1 cellular context compared by ENCODE assay signal in the genomic region with DNA sequence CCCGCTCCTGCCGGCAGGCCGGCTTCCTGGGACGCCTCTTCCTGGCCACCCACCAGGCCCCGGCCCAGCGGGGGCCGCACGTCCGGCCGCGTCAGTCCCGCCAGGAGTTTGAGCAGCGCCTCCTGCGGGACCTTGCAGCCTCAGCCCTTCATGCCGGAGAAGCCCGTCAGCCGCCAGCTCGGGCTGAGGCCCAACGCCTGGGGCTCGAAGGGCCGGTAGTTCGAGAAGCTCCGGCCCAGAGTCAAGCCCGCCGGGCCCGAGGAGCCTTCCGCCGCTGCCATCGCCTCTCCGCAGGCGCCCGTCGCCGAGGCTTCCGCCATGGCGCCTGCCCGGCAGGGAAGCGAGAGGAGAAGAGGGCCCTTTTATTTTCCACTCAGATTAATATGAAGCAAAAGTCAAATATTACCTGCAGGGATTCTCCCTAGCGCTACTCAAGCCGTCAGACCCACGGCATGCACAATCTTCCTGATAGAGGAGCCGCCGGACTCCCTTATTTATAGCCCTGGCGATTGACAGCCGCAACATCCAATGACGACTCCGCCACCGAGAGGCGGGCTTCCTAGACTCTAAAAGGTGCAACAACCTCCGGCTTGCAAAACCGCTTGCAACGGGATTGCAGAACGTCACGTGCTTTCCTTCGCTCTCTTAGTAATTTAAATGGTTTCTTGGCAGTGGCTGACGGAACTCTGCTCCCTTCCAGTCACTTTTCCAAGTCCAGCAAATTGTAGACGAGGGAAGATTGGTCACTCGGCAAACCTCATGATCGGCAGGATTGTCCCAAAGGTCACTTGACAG.
TF ChIP-seq lines count a peak whose summit lies in the region.

A gene with protein sequence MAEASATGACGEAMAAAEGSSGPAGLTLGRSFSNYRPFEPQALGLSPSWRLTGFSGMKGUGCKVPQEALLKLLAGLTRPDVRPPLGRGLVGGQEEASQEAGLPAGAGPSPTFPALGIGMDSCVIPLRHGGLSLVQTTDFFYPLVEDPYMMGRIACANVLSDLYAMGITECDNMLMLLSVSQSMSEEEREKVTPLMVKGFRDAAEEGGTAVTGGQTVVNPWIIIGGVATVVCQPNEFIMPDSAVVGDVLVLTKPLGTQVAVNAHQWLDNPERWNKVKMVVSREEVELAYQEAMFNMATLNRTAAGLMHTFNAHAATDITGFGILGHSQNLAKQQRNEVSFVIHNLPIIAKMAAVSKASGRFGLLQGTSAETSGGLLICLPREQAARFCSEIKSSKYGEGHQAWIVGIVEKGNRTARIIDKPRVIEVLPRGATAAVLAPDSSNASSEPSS (minus strand): TSS at position 467 of the 795 bp plus-strand sequence. CDS start 147 bp downstream, at position 320.

TF ChIP-seq in HepG2, 621 proteins besides CTCF, POLR2A, EP300 and RAD21 (continued from another document and continues in another):
- TF ChIP-seq, protein P1, sequence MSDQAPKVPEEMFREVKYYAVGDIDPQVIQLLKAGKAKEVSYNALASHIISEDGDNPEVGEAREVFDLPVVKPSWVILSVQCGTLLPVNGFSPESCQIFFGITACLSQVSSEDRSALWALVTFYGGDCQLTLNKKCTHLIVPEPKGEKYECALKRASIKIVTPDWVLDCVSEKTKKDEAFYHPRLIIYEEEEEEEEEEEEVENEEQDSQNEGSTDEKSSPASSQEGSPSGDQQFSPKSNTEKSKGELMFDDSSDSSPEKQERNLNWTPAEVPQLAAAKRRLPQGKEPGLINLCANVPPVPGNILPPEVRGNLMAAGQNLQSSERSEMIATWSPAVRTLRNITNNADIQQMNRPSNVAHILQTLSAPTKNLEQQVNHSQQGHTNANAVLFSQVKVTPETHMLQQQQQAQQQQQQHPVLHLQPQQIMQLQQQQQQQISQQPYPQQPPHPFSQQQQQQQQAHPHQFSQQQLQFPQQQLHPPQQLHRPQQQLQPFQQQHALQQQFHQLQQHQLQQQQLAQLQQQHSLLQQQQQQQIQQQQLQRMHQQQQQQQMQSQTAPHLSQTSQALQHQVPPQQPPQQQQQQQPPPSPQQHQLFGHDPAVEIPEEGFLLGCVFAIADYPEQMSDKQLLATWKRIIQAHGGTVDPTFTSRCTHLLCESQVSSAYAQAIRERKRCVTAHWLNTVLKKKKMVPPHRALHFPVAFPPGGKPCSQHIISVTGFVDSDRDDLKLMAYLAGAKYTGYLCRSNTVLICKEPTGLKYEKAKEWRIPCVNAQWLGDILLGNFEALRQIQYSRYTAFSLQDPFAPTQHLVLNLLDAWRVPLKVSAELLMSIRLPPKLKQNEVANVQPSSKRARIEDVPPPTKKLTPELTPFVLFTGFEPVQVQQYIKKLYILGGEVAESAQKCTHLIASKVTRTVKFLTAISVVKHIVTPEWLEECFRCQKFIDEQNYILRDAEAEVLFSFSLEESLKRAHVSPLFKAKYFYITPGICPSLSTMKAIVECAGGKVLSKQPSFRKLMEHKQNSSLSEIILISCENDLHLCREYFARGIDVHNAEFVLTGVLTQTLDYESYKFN (CRISPR knock-in tag; conservative IDR thresholded peaks at IDR 0.05) = peak; percentile 68
- no peak; the same call in 1 of the 2 replicates for TF ChIP-seq ZNF772 (CRISPR knock-in tag; IDR thresholded peaks at IDR 0.05)
- peak; percentile 44; the same call in 1 of the 2 replicates for TF ChIP-seq ZNF891 (CRISPR knock-in tag; IDR thresholded peaks at IDR 0.05)
- no peak for TF ChIP-seq RBM22 (optimal IDR thresholded peaks at IDR 0.05; ENCODE audit: low read length)
- TF ChIP-seq, protein P2, sequence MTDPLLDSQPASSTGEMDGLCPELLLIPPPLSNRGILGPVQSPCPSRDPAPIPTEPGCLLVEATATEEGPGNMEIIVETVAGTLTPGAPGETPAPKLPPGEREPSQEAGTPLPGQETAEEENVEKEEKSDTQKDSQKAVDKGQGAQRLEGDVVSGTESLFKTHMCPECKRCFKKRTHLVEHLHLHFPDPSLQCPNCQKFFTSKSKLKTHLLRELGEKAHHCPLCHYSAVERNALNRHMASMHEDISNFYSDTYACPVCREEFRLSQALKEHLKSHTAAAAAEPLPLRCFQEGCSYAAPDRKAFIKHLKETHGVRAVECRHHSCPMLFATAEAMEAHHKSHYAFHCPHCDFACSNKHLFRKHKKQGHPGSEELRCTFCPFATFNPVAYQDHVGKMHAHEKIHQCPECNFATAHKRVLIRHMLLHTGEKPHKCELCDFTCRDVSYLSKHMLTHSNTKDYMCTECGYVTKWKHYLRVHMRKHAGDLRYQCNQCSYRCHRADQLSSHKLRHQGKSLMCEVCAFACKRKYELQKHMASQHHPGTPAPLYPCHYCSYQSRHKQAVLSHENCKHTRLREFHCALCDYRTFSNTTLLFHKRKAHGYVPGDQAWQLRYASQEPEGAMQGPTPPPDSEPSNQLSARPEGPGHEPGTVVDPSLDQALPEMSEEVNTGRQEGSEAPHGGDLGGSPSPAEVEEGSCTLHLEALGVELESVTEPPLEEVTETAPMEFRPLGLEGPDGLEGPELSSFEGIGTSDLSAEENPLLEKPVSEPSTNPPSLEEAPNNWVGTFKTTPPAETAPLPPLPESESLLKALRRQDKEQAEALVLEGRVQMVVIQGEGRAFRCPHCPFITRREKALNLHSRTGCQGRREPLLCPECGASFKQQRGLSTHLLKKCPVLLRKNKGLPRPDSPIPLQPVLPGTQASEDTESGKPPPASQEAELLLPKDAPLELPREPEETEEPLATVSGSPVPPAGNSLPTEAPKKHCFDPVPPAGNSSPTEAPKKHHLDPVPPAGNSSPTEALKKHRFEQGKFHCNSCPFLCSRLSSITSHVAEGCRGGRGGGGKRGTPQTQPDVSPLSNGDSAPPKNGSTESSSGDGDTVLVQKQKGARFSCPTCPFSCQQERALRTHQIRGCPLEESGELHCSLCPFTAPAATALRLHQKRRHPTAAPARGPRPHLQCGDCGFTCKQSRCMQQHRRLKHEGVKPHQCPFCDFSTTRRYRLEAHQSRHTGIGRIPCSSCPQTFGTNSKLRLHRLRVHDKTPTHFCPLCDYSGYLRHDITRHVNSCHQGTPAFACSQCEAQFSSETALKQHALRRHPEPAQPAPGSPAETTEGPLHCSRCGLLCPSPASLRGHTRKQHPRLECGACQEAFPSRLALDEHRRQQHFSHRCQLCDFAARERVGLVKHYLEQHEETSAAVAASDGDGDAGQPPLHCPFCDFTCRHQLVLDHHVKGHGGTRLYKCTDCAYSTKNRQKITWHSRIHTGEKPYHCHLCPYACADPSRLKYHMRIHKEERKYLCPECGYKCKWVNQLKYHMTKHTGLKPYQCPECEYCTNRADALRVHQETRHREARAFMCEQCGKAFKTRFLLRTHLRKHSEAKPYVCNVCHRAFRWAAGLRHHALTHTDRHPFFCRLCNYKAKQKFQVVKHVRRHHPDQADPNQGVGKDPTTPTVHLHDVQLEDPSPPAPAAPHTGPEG (CRISPR knock-in tag; IDR thresholded peaks at IDR 0.05) = no peak
- peak; percentile 60 for TF ChIP-seq PITX1 (CRISPR knock-in tag; IDR thresholded peaks at IDR 0.05)
- no peak; the same call in 1 of the 2 replicates for TF ChIP-seq ZNF572 (CRISPR knock-in tag; IDR thresholded peaks at IDR 0.05)
- peak; percentile 97 for TF ChIP-seq BHLHE40 (IDR thresholded peaks at IDR 0.05; ENCODE audit: low read length)
- no peak for TF ChIP-seq ZNF564 (CRISPR knock-in tag; IDR thresholded peaks at IDR 0.05)
- no peak for TF ChIP-seq ARNT (IDR thresholded peaks at IDR 0.05)
- no peak for TF ChIP-seq AKAP8 (CRISPR knock-in tag; IDR thresholded peaks at IDR 0.05)
- TF ChIP-seq RCOR2 (CRISPR knock-in tag; IDR thresholded peaks at IDR 0.05) = 0 out of 2 replicates have a peak, but pooled peaks have one; percentile 35
- peak; percentile 81; the same call in 1 of the 2 replicates for TF ChIP-seq NR1H2 (CRISPR knock-in tag; IDR thresholded peaks at IDR 0.05; ENCODE audit: borderline replicate concordance, low read depth)
- TF ChIP-seq ZNF484 (CRISPR knock-in tag; IDR thresholded peaks at IDR 0.05; ENCODE audit: borderline replicate concordance, low read depth) = no peak
- TF ChIP-seq, protein P3, sequence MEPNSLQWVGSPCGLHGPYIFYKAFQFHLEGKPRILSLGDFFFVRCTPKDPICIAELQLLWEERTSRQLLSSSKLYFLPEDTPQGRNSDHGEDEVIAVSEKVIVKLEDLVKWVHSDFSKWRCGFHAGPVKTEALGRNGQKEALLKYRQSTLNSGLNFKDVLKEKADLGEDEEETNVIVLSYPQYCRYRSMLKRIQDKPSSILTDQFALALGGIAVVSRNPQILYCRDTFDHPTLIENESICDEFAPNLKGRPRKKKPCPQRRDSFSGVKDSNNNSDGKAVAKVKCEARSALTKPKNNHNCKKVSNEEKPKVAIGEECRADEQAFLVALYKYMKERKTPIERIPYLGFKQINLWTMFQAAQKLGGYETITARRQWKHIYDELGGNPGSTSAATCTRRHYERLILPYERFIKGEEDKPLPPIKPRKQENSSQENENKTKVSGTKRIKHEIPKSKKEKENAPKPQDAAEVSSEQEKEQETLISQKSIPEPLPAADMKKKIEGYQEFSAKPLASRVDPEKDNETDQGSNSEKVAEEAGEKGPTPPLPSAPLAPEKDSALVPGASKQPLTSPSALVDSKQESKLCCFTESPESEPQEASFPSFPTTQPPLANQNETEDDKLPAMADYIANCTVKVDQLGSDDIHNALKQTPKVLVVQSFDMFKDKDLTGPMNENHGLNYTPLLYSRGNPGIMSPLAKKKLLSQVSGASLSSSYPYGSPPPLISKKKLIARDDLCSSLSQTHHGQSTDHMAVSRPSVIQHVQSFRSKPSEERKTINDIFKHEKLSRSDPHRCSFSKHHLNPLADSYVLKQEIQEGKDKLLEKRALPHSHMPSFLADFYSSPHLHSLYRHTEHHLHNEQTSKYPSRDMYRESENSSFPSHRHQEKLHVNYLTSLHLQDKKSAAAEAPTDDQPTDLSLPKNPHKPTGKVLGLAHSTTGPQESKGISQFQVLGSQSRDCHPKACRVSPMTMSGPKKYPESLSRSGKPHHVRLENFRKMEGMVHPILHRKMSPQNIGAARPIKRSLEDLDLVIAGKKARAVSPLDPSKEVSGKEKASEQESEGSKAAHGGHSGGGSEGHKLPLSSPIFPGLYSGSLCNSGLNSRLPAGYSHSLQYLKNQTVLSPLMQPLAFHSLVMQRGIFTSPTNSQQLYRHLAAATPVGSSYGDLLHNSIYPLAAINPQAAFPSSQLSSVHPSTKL (CRISPR knock-in tag; IDR thresholded peaks at IDR 0.05) = peak; percentile 83
- TF ChIP-seq, protein P4, sequence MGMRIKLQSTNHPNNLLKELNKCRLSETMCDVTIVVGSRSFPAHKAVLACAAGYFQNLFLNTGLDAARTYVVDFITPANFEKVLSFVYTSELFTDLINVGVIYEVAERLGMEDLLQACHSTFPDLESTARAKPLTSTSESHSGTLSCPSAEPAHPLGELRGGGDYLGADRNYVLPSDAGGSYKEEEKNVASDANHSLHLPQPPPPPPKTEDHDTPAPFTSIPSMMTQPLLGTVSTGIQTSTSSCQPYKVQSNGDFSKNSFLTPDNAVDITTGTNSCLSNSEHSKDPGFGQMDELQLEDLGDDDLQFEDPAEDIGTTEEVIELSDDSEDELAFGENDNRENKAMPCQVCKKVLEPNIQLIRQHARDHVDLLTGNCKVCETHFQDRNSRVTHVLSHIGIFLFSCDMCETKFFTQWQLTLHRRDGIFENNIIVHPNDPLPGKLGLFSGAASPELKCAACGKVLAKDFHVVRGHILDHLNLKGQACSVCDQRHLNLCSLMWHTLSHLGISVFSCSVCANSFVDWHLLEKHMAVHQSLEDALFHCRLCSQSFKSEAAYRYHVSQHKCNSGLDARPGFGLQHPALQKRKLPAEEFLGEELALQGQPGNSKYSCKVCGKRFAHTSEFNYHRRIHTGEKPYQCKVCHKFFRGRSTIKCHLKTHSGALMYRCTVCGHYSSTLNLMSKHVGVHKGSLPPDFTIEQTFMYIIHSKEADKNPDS (CRISPR knock-in tag; IDR thresholded peaks at IDR 0.05) = no peak; the same call in 1 of the 2 replicates
- TF ChIP-seq TBL1XR1 (IDR thresholded peaks at IDR 0.05; ENCODE audit: borderline replicate concordance, low read length, partially characterized antibody) = no peak
- no peak; a peak in 1 of 4 replicates for TF ChIP-seq NR2F1 (CRISPR knock-in tag; IDR thresholded peaks at IDR 0.05)
- TF ChIP-seq ZNF431 (CRISPR knock-in tag; IDR thresholded peaks at IDR 0.05; ENCODE audit: borderline replicate concordance, low read depth) = peak; percentile 9; the same call in 1 of the 2 replicates
- TF ChIP-seq KDM1A (CRISPR knock-in tag; IDR thresholded peaks at IDR 0.05) = no peak
- no peak for TF ChIP-seq ZC3H13 (CRISPR knock-in tag; IDR thresholded peaks at IDR 0.05)
- TF ChIP-seq HDAC2 (CRISPR knock-in tag; IDR thresholded peaks at IDR 0.05) = peak; percentile 58; the same call in 1 of the 2 replicates
- TF ChIP-seq BCL6 (CRISPR knock-in tag; IDR thresholded peaks at IDR 0.05) = peak; percentile 58
- TF ChIP-seq, protein P5, sequence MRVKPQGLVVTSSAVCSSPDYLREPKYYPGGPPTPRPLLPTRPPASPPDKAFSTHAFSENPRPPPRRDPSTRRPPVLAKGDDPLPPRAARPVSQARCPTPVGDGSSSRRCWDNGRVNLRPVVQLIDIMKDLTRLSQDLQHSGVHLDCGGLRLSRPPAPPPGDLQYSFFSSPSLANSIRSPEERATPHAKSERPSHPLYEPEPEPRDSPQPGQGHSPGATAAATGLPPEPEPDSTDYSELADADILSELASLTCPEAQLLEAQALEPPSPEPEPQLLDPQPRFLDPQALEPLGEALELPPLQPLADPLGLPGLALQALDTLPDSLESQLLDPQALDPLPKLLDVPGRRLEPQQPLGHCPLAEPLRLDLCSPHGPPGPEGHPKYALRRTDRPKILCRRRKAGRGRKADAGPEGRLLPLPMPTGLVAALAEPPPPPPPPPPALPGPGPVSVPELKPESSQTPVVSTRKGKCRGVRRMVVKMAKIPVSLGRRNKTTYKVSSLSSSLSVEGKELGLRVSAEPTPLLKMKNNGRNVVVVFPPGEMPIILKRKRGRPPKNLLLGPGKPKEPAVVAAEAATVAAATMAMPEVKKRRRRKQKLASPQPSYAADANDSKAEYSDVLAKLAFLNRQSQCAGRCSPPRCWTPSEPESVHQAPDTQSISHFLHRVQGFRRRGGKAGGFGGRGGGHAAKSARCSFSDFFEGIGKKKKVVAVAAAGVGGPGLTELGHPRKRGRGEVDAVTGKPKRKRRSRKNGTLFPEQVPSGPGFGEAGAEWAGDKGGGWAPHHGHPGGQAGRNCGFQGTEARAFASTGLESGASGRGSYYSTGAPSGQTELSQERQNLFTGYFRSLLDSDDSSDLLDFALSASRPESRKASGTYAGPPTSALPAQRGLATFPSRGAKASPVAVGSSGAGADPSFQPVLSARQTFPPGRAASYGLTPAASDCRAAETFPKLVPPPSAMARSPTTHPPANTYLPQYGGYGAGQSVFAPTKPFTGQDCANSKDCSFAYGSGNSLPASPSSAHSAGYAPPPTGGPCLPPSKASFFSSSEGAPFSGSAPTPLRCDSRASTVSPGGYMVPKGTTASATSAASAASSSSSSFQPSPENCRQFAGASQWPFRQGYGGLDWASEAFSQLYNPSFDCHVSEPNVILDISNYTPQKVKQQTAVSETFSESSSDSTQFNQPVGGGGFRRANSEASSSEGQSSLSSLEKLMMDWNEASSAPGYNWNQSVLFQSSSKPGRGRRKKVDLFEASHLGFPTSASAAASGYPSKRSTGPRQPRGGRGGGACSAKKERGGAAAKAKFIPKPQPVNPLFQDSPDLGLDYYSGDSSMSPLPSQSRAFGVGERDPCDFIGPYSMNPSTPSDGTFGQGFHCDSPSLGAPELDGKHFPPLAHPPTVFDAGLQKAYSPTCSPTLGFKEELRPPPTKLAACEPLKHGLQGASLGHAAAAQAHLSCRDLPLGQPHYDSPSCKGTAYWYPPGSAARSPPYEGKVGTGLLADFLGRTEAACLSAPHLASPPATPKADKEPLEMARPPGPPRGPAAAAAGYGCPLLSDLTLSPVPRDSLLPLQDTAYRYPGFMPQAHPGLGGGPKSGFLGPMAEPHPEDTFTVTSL (CRISPR knock-in tag; IDR thresholded peaks at IDR 0.05; ENCODE audit: borderline replicate concordance) = no peak
- TF ChIP-seq SRF (IDR thresholded peaks at IDR 0.05; ENCODE audit: low read depth, low read length) = no peak; the same call in 1 of the 2 replicates
- no peak; the same call in 1 of the 2 replicates for TF ChIP-seq PAF1 (CRISPR knock-in tag; IDR thresholded peaks at IDR 0.05)
- TF ChIP-seq KAT7 (CRISPR knock-in tag; IDR thresholded peaks at IDR 0.05; ENCODE audit: borderline replicate concordance) = no peak
- TF ChIP-seq SRY (CRISPR knock-in tag; IDR thresholded peaks at IDR 0.05) = peak; percentile 17; the same call in 1 of the 2 replicates
